Comparison of ENCODE assay signal across 9 cellular contexts in the genomic region with DNA sequence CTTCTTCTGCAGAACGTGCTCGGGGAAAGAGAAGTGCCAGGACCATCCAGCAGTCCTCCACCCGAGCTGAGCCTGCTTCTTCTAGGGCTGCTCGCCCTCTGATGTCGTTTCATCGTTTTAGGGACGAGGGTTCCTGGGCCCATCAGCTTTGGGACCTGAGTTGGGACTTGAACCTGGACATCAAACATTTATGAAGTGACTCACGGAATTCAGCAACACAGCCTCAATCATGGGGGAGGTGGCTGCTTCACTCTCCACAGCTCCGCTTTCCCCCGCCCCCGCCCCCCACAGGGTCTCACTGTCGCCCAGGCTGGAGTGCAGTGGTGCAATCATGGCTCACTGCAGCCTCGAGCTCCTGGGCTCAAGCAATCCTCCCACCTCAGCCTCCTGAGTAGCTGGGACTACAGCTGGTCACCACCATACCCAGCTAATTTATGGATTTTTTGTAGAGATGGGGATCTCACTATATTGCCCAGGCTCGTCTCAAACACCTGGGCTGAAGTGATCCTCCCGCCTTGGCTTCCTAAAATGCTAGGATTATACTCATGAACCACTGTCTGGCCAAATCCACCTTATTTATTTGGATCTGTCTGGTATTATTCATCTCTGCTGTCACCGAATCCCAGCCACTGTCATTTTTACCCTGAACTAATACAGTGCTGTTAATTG. TPM values are rescaled to one million over a fixed set of nuclear protein-coding genes. Genes with fewer than 3 reads are reported as not detected.
DNase-seq lines count a peak whose midpoint lies in the region; ATAC-seq and TF ChIP-seq lines count a peak whose summit lies in the region.
"Had no signal": no experiment of that assay in that cellular context is flagged by ENCODE, and none has a peak within 500 bp of the region (broad histone marks: within the 10 kb centered on the region; RNA-seq: fewer than 3 reads in every experiment).

No MANE protein-coding gene starts in this region.

- peaks cover 7% of the 10 kb centered on the region for H3K4me1 ChIP-seq in HEK293 (ENCODE audit: control insufficient read depth, insufficient read depth, low read length)

- H3K27me3 Mint-ChIP-seq in glutamatergic neuron (ENCODE audit: unreplicated experiment): peaks cover 7% of the 10 kb centered on the region

- peak; percentile 29 for ATAC-seq in sciatic nerve
- ATAC-seq in GM18505 (IDR thresholded peaks at IDR 0.05; ENCODE audit: unreplicated experiment): no peak

- TF ChIP-seq CTCF in HEK293 (tag by site-specific recombination; IDR thresholded peaks at IDR 0.05): no peak
- TF ChIP-seq CTCF in WERI-Rb-1 (IDR thresholded peaks at IDR 0.05; ENCODE audit: low read depth, low read length): no peak
- no peak for TF ChIP-seq CTCF in glutamatergic neuron (IDR thresholded peaks at IDR 0.05; ENCODE audit: partially characterized antibody, unreplicated experiment)

- peak overlapping the region; percentile 46; the same call in 1 of the 2 replicates for H3K27ac ChIP-seq in HEK293 (ENCODE audit: extremely low read depth, low read depth, low read length)
- peak overlapping the region; percentile 54; the same call in 1 of the 2 replicates for H3K27ac ChIP-seq in WERI-Rb-1

- no peak for TF ChIP-seq POLR2A in GM18505 (IDR thresholded peaks at IDR 0.05; ENCODE audit: borderline replicate concordance, extremely low read depth, insufficient read depth, insufficient read length)

- no peak overlapping the region for H3K27ac Mint-ChIP-seq in glutamatergic neuron (ENCODE audit: unreplicated experiment)

- H3K36me3 Mint-ChIP-seq in glutamatergic neuron (ENCODE audit: unreplicated experiment): no peaks in the 10 kb centered on the region

- no peaks in the 10 kb centered on the region for H3K27me3 ChIP-seq in WERI-Rb-1 (ENCODE audit: insufficient read depth, low read depth, severe bottlenecking)

- H3K9me3 Mint-ChIP-seq in glutamatergic neuron (ENCODE audit: unreplicated experiment): peaks cover 4% of the 10 kb centered on the region

- CTCF ChIA-PET in HEK293 (lab: Yijun Ruan, JAX): interaction anchor here (0.6 to 1.4 kb wide), 4 partner anchors 8 to 239 kb away, joined by 3 to 4 read pairs (median 4); no protein-coding TSS in a partner anchor

- POLR2A ChIA-PET in HEK293 (lab: Yijun Ruan, JAX): interaction anchor here (0.9 to 4.3 kb wide), 7 partner anchors 10 to 83 kb away, joined by 3 to 12 read pairs (median 5); partner anchors contain the start of genes FAM219B, MPI and RPP25

- DNase-seq in Ammon's horn (ENCODE audit: low spot score) (peak; percentile 43), WERI-Rb-1 (peak; percentile 36), glutamatergic neuron (no peak), sciatic nerve (ENCODE audit: low spot score) (peak; percentile 60), DMS79 (lab: John Stamatoyannopoulos, UW) (no peak), DMS79 treated with DMSO at 0.1 percent for 48 hours (lab: John Stamatoyannopoulos, UW) (no peak)

- H3K9me3 ChIP-seq in HEK293 (ENCODE audit: control insufficient read depth, insufficient read depth, low read depth, low read length) (no peaks in the 10 kb centered on the region), WERI-Rb-1 (ENCODE audit: severe bottlenecking) (no peaks in the 10 kb centered on the region)

- intact Hi-C loops in sciatic nerve (cut with DNase I): no loop called here

- H3K4me3 Mint-ChIP-seq in glutamatergic neuron (ENCODE audit: unreplicated experiment): peak overlapping the region; percentile 87

- H3K4me3 ChIP-seq in HEK293 (ENCODE audit: low read depth, low read length): peak overlapping the region; percentile 96
- H3K4me3 ChIP-seq in WERI-Rb-1 (ENCODE audit: low read depth, low read length): peak overlapping the region; percentile 85

- peaks cover 9% of the 10 kb centered on the region for H3K4me1 Mint-ChIP-seq in glutamatergic neuron (ENCODE audit: low read depth, unreplicated experiment)

- H3K36me3 ChIP-seq in HEK293 (ENCODE audit: control insufficient read depth in 2 of 2, insufficient read depth in 1 of 2, low read length in 2 of 2) (peaks cover 2 to 11% of the 10 kb centered on the region in 2 experiments; a peak in 2 of 3 replicates), WERI-Rb-1 (peaks cover 6% of the 10 kb centered on the region)

TF ChIP-seq in HEK293, 187 proteins besides CTCF, POLR2A, EP300 and RAD21 (continues in another document):
- TF ChIP-seq ZNF174 (tag by site-specific recombination; IDR thresholded peaks at IDR 0.05) (no peak), ZNF169 (tag by site-specific recombination; IDR thresholded peaks at IDR 0.05) (no peak), ZNF148 (tag by site-specific recombination; IDR thresholded peaks at IDR 0.05; ENCODE audit: borderline replicate concordance) (no peak), ZNF280D (tag by site-specific recombination; IDR thresholded peaks at IDR 0.05) (no peak), ZSCAN23 (tag by site-specific recombination; IDR thresholded peaks at IDR 0.05) (no peak), MYNN (tag by site-specific recombination; IDR thresholded peaks at IDR 0.05; ENCODE audit: borderline replicate concordance) (no peak), ZNF2 (tag by site-specific recombination; IDR thresholded peaks at IDR 0.05) (peak; percentile 27; the same call in 1 of the 2 replicates), ZBTB1 (tag by site-specific recombination; IDR thresholded peaks at IDR 0.05) (no peak), TSHZ1 (tag by site-specific recombination; IDR thresholded peaks at IDR 0.05; ENCODE audit: borderline replicate concordance) (no peak)

RNA-seq across cellular contexts. Expression of gene SCAMP2, which starts 0.7 kb away (rescaled TPM):
- total RNA-seq in glutamatergic neuron (ENCODE audit: unreplicated experiment) (35.6 TPM), sciatic nerve (68.2 TPM)

RNA-seq across cellular contexts. Expression of gene MPI, which starts 16.0 kb away (rescaled TPM):
- total RNA-seq in glutamatergic neuron (ENCODE audit: unreplicated experiment): 33.1 TPM
- total RNA-seq in sciatic nerve: 38.2 TPM

RNA-seq across cellular contexts. Expression of gene ULK3, which starts 30.9 kb away (rescaled TPM):
- total RNA-seq in glutamatergic neuron (ENCODE audit: unreplicated experiment) (46.5 TPM), sciatic nerve (26.5 TPM)

RNA-seq across cellular contexts. Expression of gene FAM219B, which starts 32.8 kb away (rescaled TPM):
- 171 TPM for total RNA-seq in glutamatergic neuron (ENCODE audit: unreplicated experiment)
- total RNA-seq in sciatic nerve: 72.9 TPM

RNA-seq across cellular contexts. Expression of gene CPLX3, which starts 47.5 kb away (rescaled TPM):
- total RNA-seq in glutamatergic neuron (ENCODE audit: unreplicated experiment) (0.32 TPM), sciatic nerve (not detected)
- total RNA-seq: LHCN-M2 had no signal

Comparison
In these comparisons a context has a peak if more than half of its experiments do, and no peak if none do; other contexts are left out.
1. DNase-seq: peak in Ammon's horn (single experiment), WERI-Rb-1 (single experiment) and sciatic nerve (single experiment); none in glutamatergic neuron (single experiment), DMS79 (single experiment) and DMS79 treated with DMSO at 0.1 percent for 48 hours (single experiment).